ENCODE assay signal across 30 cellular contexts in the genomic region with DNA sequence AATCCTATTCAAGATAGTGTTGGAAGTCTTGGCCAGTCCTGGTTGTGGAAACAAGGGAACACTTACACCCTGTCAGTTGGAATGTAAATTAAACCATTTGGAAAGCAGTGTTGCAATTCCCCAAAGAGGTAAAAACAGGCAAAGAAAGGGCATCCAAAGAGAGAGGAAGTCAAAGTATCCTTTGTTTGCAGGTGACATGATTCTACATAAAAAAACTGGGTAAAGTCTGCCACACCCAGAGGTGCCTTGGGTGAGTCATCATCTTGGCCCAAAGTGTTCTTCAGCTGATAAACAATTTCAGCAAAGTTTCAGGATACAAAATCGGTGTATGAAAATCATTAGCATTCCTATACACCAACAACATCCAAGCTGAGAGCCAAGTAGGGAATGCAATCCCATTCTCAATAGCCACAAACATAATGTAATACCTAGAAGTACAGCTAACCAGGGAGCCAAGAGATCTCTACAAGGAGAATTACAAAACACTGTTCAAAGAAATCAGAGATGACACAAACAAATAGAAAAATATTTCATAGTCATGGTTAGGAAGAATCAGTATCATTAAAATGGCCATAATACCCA.
"Had no signal": no experiment of that assay in that cellular context is flagged by ENCODE, and none has a peak within 500 bp of the region (broad histone marks: within the 10 kb centered on the region; RNA-seq: fewer than 3 reads in every experiment).

No MANE protein-coding gene starts in this region.

- H3K4me3 Mint-ChIP-seq: activated CD4-positive, alpha-beta memory T cell treated with anti-CD3 and anti-CD28 coated beads for 36 hours; activated CD4-positive, alpha-beta T cell treated with anti-CD3 and anti-CD28 coated beads for 36 hours; activated CD4-positive, alpha-beta T cell treated with anti-CD3 and anti-CD28 coated beads, Interleukin-2, amount 10 ng/mL, durations not matched to agents 24 days and 14 days; activated CD8-positive, alpha-beta memory T cell treated with anti-CD3 and anti-CD28 coated beads, Interleukin-2, amount 10 ng/mL, durations not matched to agents 7 days and 5 days; activated CD8-positive, alpha-beta T cell treated with anti-CD3 and anti-CD28 coated beads, Interleukin-2, amount 10 ng/mL, durations not matched to agents 7 days and 5 days; activated naive CD4-positive, alpha-beta T cell treated with anti-CD3 and anti-CD28 coated beads, Interleukin-2, amount 10 ng/mL, durations not matched to agents 7 days and 5 days; activated naive CD8-positive, alpha-beta T cell treated with anti-CD3 and anti-CD28 coated beads, Interleukin-2, amount 10 ng/mL, durations not matched to agents 7 days and 5 days; activated T-cell treated with anti-CD3 and anti-CD28 coated beads, Interleukin-2, amount 50 U/mL, for 72 hours; brain; effector memory CD8-positive, alpha-beta T cell had no signal

- H3K36me3 ChIP-seq: ascending aorta, gastroesophageal sphincter, heart right ventricle had no signal

- H3K27ac ChIP-seq: ascending aorta, gastroesophageal sphincter, heart right ventricle had no signal

- H3K27me3 ChIP-seq: ascending aorta, gastroesophageal sphincter, heart right ventricle had no signal

- H3K27ac Mint-ChIP-seq: activated CD4-positive, alpha-beta memory T cell treated with anti-CD3 and anti-CD28 coated beads for 36 hours; activated CD4-positive, alpha-beta T cell treated with anti-CD3 and anti-CD28 coated beads for 36 hours; activated CD4-positive, alpha-beta T cell treated with anti-CD3 and anti-CD28 coated beads, Interleukin-2, amount 10 ng/mL, durations not matched to agents 24 days and 14 days; activated CD8-positive, alpha-beta memory T cell treated with anti-CD3 and anti-CD28 coated beads, Interleukin-2, amount 10 ng/mL, durations not matched to agents 7 days and 5 days; activated CD8-positive, alpha-beta T cell treated with anti-CD3 and anti-CD28 coated beads, Interleukin-2, amount 10 ng/mL, durations not matched to agents 7 days and 5 days; activated naive CD4-positive, alpha-beta T cell treated with anti-CD3 and anti-CD28 coated beads, Interleukin-2, amount 10 ng/mL, durations not matched to agents 7 days and 5 days; activated naive CD4-positive, alpha-beta T cell treated with anti-CD3 and anti-CD28 coated beads, Interleukin-2, amount 50 U/mL, for 72 hours; activated naive CD8-positive, alpha-beta T cell treated with anti-CD3 and anti-CD28 coated beads, Interleukin-2, amount 10 ng/mL, durations not matched to agents 7 days and 5 days; activated T-cell treated with anti-CD3 and anti-CD28 coated beads, Interleukin-2, amount 50 U/mL, for 72 hours; brain; effector memory CD8-positive, alpha-beta T cell had no signal

- H3K4me1 Mint-ChIP-seq: activated CD4-positive, alpha-beta T cell treated with anti-CD3 and anti-CD28 coated beads for 36 hours; activated CD4-positive, alpha-beta T cell treated with anti-CD3 and anti-CD28 coated beads, Interleukin-2, amount 10 ng/mL, durations not matched to agents 24 days and 14 days; activated CD8-positive, alpha-beta memory T cell treated with anti-CD3 and anti-CD28 coated beads, Interleukin-2, amount 10 ng/mL, durations not matched to agents 7 days and 5 days; activated naive CD4-positive, alpha-beta T cell treated with anti-CD3 and anti-CD28 coated beads, Interleukin-2, amount 10 ng/mL, durations not matched to agents 7 days and 5 days; activated naive CD8-positive, alpha-beta T cell treated with anti-CD3 and anti-CD28 coated beads, Interleukin-2, amount 10 ng/mL, durations not matched to agents 7 days and 5 days had no signal

- ATAC-seq: activated CD4-positive, alpha-beta T cell treated with anti-CD3 and anti-CD28 coated beads for 36 hours; activated CD8-positive, alpha-beta memory T cell treated with anti-CD3 and anti-CD28 coated beads, Interleukin-2, amount 10 ng/mL, durations not matched to agents 7 days and 5 days; activated CD8-positive, alpha-beta T cell treated with anti-CD3 and anti-CD28 coated beads, Interleukin-2, amount 10 ng/mL, durations not matched to agents 7 days and 5 days; activated naive CD4-positive, alpha-beta T cell treated with anti-CD3 and anti-CD28 coated beads, Interleukin-2, amount 50 U/mL, for 72 hours; activated T-cell treated with anti-CD3 and anti-CD28 coated beads, Interleukin-2, amount 50 U/mL, for 72 hours; effector memory CD8-positive, alpha-beta T cell; esophagus mucosa; gastroesophageal sphincter; heart right ventricle had no signal

- H3K4me3 ChIP-seq: ascending aorta, gastroesophageal sphincter, heart right ventricle had no signal

- DNase-seq: activated CD4-positive, alpha-beta memory T cell treated with anti-CD3 and anti-CD28 coated beads for 36 hours; activated CD4-positive, alpha-beta T cell treated with anti-CD3 and anti-CD28 coated beads for 36 hours; activated CD4-positive, CD25-positive, alpha-beta regulatory T cell; activated CD4-positive, CD25-positive, alpha-beta regulatory T cell treated with anti-CD3 and anti-CD28 coated beads, Interleukin-2, amount 50 U/mL, for 72 hours; activated CD8-positive, alpha-beta memory T cell treated with anti-CD3 and anti-CD28 coated beads, Interleukin-2, amount 10 ng/mL, durations not matched to agents 7 days and 5 days; activated CD8-positive, alpha-beta memory T cell treated with anti-CD3 and anti-CD28 coated beads, Interleukin-2, amount 50 U/mL, for 4 hours; activated CD8-positive, alpha-beta T cell treated with anti-CD3 and anti-CD28 coated beads, Interleukin-2, amount 10 ng/mL, durations not matched to agents 7 days and 5 days; activated gamma-delta T cell; activated naive CD4-positive, alpha-beta T cell; activated naive CD4-positive, alpha-beta T cell treated with anti-CD3 and anti-CD28 coated beads, Interleukin-2, amount 10 ng/mL, durations not matched to agents 7 days and 5 days; activated naive CD8-positive, alpha-beta T cell treated with anti-CD3 and anti-CD28 coated beads, Interleukin-2, amount 10 ng/mL, durations not matched to agents 7 days and 5 days; activated T-cell treated with anti-CD3 and anti-CD28 coated beads, Interleukin-2, amount 50 U/mL, for 1 hour; activated T-cell treated with anti-CD3 and anti-CD28 coated beads, Interleukin-2, amount 50 U/mL, for 72 hours; caudate nucleus; cortex of kidney; dermis blood vessel endothelial cell; effector CD4-positive, alpha-beta T cell; effector memory CD8-positive, alpha-beta T cell; foreskin melanocyte; heart right ventricle; T-helper 2 cell had no signal

- H3K36me3 Mint-ChIP-seq: activated CD8-positive, alpha-beta memory T cell treated with anti-CD3 and anti-CD28 coated beads, Interleukin-2, amount 10 ng/mL, durations not matched to agents 7 days and 5 days; activated naive CD4-positive, alpha-beta T cell treated with anti-CD3 and anti-CD28 coated beads, Interleukin-2, amount 10 ng/mL, durations not matched to agents 7 days and 5 days; activated naive CD8-positive, alpha-beta T cell treated with anti-CD3 and anti-CD28 coated beads, Interleukin-2, amount 10 ng/mL, durations not matched to agents 7 days and 5 days had no signal

- H3K27me3 Mint-ChIP-seq: activated CD4-positive, alpha-beta T cell treated with anti-CD3 and anti-CD28 coated beads for 36 hours; activated CD4-positive, alpha-beta T cell treated with anti-CD3 and anti-CD28 coated beads, Interleukin-2, amount 10 ng/mL, durations not matched to agents 24 days and 14 days; activated CD8-positive, alpha-beta memory T cell treated with anti-CD3 and anti-CD28 coated beads, Interleukin-2, amount 10 ng/mL, durations not matched to agents 7 days and 5 days; activated naive CD4-positive, alpha-beta T cell treated with anti-CD3 and anti-CD28 coated beads, Interleukin-2, amount 10 ng/mL, durations not matched to agents 7 days and 5 days; activated naive CD8-positive, alpha-beta T cell treated with anti-CD3 and anti-CD28 coated beads, Interleukin-2, amount 10 ng/mL, durations not matched to agents 7 days and 5 days; brain had no signal

- H3K4me1 ChIP-seq: ascending aorta, gastroesophageal sphincter, heart right ventricle had no signal

- FAIRE-seq: colon, endometrium, endothelial cell of umbilical vein had no signal
